In the genomic region with DNA sequence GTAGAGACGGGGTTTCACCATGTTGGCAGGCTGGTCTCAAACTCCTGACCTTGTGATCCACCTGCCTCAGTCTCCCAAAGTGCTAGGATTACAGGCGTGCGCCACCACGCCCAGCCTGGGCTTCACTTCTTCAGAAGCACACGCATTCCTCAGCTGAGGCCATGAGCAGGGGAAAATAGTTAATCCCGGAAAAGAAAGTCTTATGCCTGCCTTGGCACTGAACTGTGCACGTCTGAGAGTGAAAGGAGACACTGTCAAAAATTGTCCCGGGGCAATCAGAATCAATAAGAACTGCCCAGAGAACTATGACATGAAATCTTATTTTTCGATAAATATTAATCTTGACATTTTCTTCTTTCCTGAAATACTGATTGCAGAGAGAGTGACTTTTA, we compare ENCODE assay signal across 20 cellular contexts.
"Had no signal": no experiment of that assay in that cellular context is flagged by ENCODE, and none has a peak within 500 bp of the region (broad histone marks: within the 10 kb centered on the region; RNA-seq: fewer than 3 reads in every experiment).

No MANE protein-coding gene starts in this region.

- H3K9me3 Mint-ChIP-seq: activated CD4-positive, alpha-beta T cell treated with anti-CD3 and anti-CD28 coated beads, Interleukin-2, amount 10 ng/mL, durations not matched to agents 24 days and 14 days; activated naive CD4-positive, alpha-beta T cell treated with anti-CD3 and anti-CD28 coated beads for 36 hours; activated T-cell treated with anti-CD3 and anti-CD28 coated beads, Interleukin-2, amount 50 U/mL, for 4 hours; central memory CD8-positive, alpha-beta T cell; T-helper 1 cell treated with Interleukin-12 subunit alpha and Interleukin-12 subunit beta and Interleukin-4 antibody, amounts not matched to agents 30 μg/mL and 1 μg/mL, for 36 hours had no signal

- H3K4me3 Mint-ChIP-seq: activated CD4-positive, alpha-beta T cell treated with anti-CD3 and anti-CD28 coated beads, Interleukin-2, amount 10 ng/mL, durations not matched to agents 24 days and 14 days; activated naive CD4-positive, alpha-beta T cell treated with anti-CD3 and anti-CD28 coated beads for 36 hours; activated naive CD8-positive, alpha-beta T cell; activated T-cell treated with anti-CD3 and anti-CD28 coated beads, Interleukin-2, amount 50 U/mL, for 4 hours; T-helper 1 cell treated with Interleukin-12 subunit alpha and Interleukin-12 subunit beta and Interleukin-4 antibody, amounts not matched to agents 30 μg/mL and 1 μg/mL, for 36 hours had no signal

- DNase-seq: activated CD4-positive, alpha-beta T cell treated with anti-CD3 and anti-CD28 coated beads for 1 hour; activated CD4-positive, alpha-beta T cell treated with anti-CD3 and anti-CD28 coated beads, Interleukin-2, amount 10 ng/mL, durations not matched to agents 24 days and 14 days; activated CD4-positive, alpha-beta T cell treated with anti-CD3 and anti-CD28 coated beads, Interleukin-2, amount 50 U/mL, for 48 hours; activated CD8-positive, alpha-beta memory T cell treated with anti-CD3 and anti-CD28 coated beads for 24 hours; activated gamma-delta T cell; activated naive CD4-positive, alpha-beta T cell treated with anti-CD3 and anti-CD28 coated beads for 36 hours; activated T-cell treated with anti-CD3 and anti-CD28 coated beads, Interleukin-2, amount 50 U/mL, for 4 hours; amygdala; NCI-H1092 treated with DMSO at 0.1 percent for 48 hours; NCI-H1417 treated with DMSO at 0.1 percent for 48 hours; NCI-H1694; NCI-H2029 treated with DMSO at 0.1 percent for 48 hours; NCI-H510A treated with DMSO at 0.1 percent for 48 hours; NCI-H69; PC-3; SHP77 had no signal

- H3K27ac ChIP-seq: SJSA1 had no signal

- H3K4me3 ChIP-seq: SJSA1 had no signal

- ATAC-seq: activated T-cell treated with anti-CD3 and anti-CD28 coated beads, Interleukin-2, amount 50 U/mL, for 4 hours; PC-3 had no signal

- H3K9me3 ChIP-seq: SJSA1 had no signal

- H3K27ac Mint-ChIP-seq: activated CD4-positive, alpha-beta T cell treated with anti-CD3 and anti-CD28 coated beads, Interleukin-2, amount 10 ng/mL, durations not matched to agents 24 days and 14 days; activated naive CD4-positive, alpha-beta T cell treated with anti-CD3 and anti-CD28 coated beads for 36 hours; activated naive CD8-positive, alpha-beta T cell; T-helper 1 cell treated with Interleukin-12 subunit alpha and Interleukin-12 subunit beta and Interleukin-4 antibody, amounts not matched to agents 30 μg/mL and 1 μg/mL, for 36 hours had no signal

- H3K27me3 Mint-ChIP-seq: activated CD4-positive, alpha-beta T cell treated with anti-CD3 and anti-CD28 coated beads, Interleukin-2, amount 10 ng/mL, durations not matched to agents 24 days and 14 days; activated naive CD8-positive, alpha-beta T cell; central memory CD8-positive, alpha-beta T cell had no signal

- H3K27me3 ChIP-seq: SJSA1 had no signal
